ENCODE assay signal across 1 cellular context in the genomic region with DNA sequence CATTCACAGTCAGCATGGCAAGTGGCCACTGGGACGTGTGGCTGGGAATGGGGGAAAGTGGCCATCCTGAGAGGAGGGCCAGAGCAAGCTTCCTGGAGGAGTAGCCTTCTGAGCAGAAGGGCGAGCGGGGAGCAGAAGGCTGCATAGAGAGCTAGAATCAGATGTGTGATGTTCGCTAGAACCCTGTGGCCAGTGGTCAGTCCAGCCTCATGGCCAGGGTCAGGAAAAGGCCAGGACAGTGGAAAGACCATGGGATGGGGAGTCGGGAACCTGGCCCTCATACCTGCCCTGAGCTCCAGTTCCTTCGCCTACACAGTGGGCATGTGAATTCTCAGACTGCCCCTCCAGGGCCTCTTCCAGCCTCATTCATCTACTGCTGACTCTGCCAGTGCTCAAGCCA.
TF ChIP-seq lines count a peak whose summit lies in the region.

No MANE protein-coding gene starts in this region.

TF ChIP-seq in H1, 55 proteins besides CTCF, POLR2A, EP300 and RAD21:
- no peak for TF ChIP-seq JUN (IDR thresholded peaks at IDR 0.05; ENCODE audit: low read depth, low read length)
- TF ChIP-seq, protein P1, sequence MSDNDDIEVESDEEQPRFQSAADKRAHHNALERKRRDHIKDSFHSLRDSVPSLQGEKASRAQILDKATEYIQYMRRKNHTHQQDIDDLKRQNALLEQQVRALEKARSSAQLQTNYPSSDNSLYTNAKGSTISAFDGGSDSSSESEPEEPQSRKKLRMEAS (IDR thresholded peaks at IDR 0.05), result no peak
- TF ChIP-seq, protein P2, sequence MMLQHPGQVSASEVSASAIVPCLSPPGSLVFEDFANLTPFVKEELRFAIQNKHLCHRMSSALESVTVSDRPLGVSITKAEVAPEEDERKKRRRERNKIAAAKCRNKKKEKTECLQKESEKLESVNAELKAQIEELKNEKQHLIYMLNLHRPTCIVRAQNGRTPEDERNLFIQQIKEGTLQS (IDR thresholded peaks at IDR 0.05; ENCODE audit: insufficient read depth, low read depth, low read length), result no peak
- no peak for TF ChIP-seq EGR1 (IDR thresholded peaks at IDR 0.05; ENCODE audit: borderline replicate concordance, low read depth, low read length)
- no peak for TF ChIP-seq CBX8 (IDR thresholded peaks at IDR 0.05; ENCODE audit: borderline replicate concordance, low read depth, low read length)
- no peak for TF ChIP-seq FOSL1 (IDR thresholded peaks at IDR 0.05; ENCODE audit: insufficient read depth, low read depth, low read length)
- TF ChIP-seq PHF8 (conservative IDR thresholded peaks at IDR 0.05; ENCODE audit: low read depth, low read length), result no peak
- no peak for TF ChIP-seq SIN3A (conservative IDR thresholded peaks at IDR 0.05 in 1 of 2, IDR thresholded peaks at IDR 0.05 in 1 of 2; ENCODE audit: low read depth in 1 of 2, low read length in 2 of 2)
- no peak for TF ChIP-seq CEBPB (IDR thresholded peaks at IDR 0.05; ENCODE audit: low read depth, low read length)
- no peak for TF ChIP-seq SP2 (IDR thresholded peaks at IDR 0.05; ENCODE audit: low read length)
